Comparison of ENCODE assay signal across 1 cellular context in genomic region chr12:56932146-56932545, GRCh38.
TF ChIP-seq lines count a peak whose summit lies in the region.

No MANE protein-coding gene starts in this region.

TF ChIP-seq in H1, 55 proteins besides CTCF, POLR2A, EP300 and RAD21:
- TF ChIP-seq TEAD4 (IDR thresholded peaks at IDR 0.05; ENCODE audit: low read depth, low read length) (no peak), PHF8 (conservative IDR thresholded peaks at IDR 0.05; ENCODE audit: low read depth, low read length) (no peak), NANOG (IDR thresholded peaks at IDR 0.05; ENCODE audit: insufficient read depth, low read depth, low read length, poor library complexity, severe bottlenecking) (no peak), EZH2 (IDR thresholded peaks at IDR 0.05; ENCODE audit: low read depth, low read length, severe bottlenecking) (no peak), HDAC6 (IDR thresholded peaks at IDR 0.05; ENCODE audit: low read depth, low read length) (no peak), JUND (IDR thresholded peaks at IDR 0.05; ENCODE audit: low read length) (no peak), POLR2AphosphoS5 (IDR thresholded peaks at IDR 0.05; ENCODE audit: low read depth, low read length) (no peak), CHD1 (IDR thresholded peaks at IDR 0.05; ENCODE audit: low read depth, low read length) (no peak), SP4 (IDR thresholded peaks at IDR 0.05; ENCODE audit: low read length) (no peak), POU5F1 (IDR thresholded peaks at IDR 0.05; ENCODE audit: low read depth, low read length) (no peak), BACH1 (IDR thresholded peaks at IDR 0.05; ENCODE audit: low read length) (no peak), ASH2L (IDR thresholded peaks at IDR 0.05; ENCODE audit: low read length) (no peak)
TF ChIP-seq in H1: peak in this region for 0.
